In the genomic region with DNA sequence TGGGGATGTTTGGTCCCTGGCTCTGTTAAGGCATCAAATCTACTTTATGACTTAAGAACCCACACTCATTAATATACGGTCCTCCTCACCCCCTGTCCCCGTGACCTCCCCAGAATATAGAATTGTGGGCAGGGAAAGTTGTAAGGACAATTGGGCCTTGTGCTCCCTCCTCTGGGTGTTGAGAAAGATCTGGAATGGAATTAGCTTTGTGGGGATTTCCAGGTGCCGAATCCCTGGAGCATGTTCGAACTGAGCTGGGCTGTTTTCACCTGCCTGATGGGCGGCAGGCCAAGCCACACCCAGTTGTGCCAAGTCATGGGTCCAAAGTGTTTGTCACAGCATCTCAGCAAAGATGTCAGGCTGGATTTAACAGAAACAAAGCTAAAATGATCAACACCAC, we compare ENCODE assay signal across 12 cellular contexts.
DNase-seq lines count a peak whose midpoint lies in the region; ATAC-seq, FAIRE-seq and TF ChIP-seq lines count a peak whose summit lies in the region.
"Had no signal": no experiment of that assay in that cellular context is flagged by ENCODE, and none has a peak within 500 bp of the region (broad histone marks: within the 10 kb centered on the region; RNA-seq: fewer than 3 reads in every experiment).

No MANE protein-coding gene starts in this region.

- no peaks in the 10 kb centered on the region for H3K9me3 ChIP-seq in small intestine (ENCODE audit: control insufficient read depth, low read depth)
- H3K9me3 ChIP-seq: sigmoid colon had no signal

- peak; percentile 66 for TF ChIP-seq CTCF in foreskin keratinocyte (conservative IDR thresholded peaks at IDR 0.05)

- peaks cover 39% of the 10 kb centered on the region for H3K4me1 ChIP-seq in foreskin keratinocyte
- peaks cover 7 to 8% of the 10 kb centered on the region in 2 donors for H3K4me1 ChIP-seq in small intestine (ENCODE audit: control insufficient read depth in 2 of 2, insufficient read depth in 1 of 2, low read depth in 1 of 2, low read length in 1 of 2)

- ATAC-seq in foreskin keratinocyte: peak; percentile 62
- ATAC-seq in HG03469 (IDR thresholded peaks at IDR 0.05; ENCODE audit: unreplicated experiment): no peak
- ATAC-seq in HG03571 (IDR thresholded peaks at IDR 0.05; ENCODE audit: unreplicated experiment): no peak

- WGBS in small intestine, 3 donors: 14 to 70% (median 30%) methylated on average over 5 of the region's 5 CpGs

- no peak for FAIRE-seq in small intestine (lab: Jason Lieb, UNC)

- H3K27ac ChIP-seq in foreskin keratinocyte: peak overlapping the region; percentile 96
- peak overlapping the region; percentile 96 to 99 for H3K27ac ChIP-seq in small intestine (ENCODE audit: low read depth in 1 of 2, low read length in 1 of 2)
- H3K27ac ChIP-seq: sigmoid colon had no signal

- H3K36me3 ChIP-seq in small intestine (ENCODE audit: control insufficient read depth in 2 of 2, insufficient read depth in 2 of 2, low read length in 2 of 2): no peaks in the 10 kb centered on the region
- H3K36me3 ChIP-seq: sigmoid colon had no signal

- H3K27me3 ChIP-seq in foreskin keratinocyte (no peaks in the 10 kb centered on the region), small intestine (ENCODE audit: control insufficient read depth in 2 of 2, insufficient read depth in 2 of 2, low read length in 2 of 2) (no peaks in the 10 kb centered on the region)
- H3K27me3 ChIP-seq: sigmoid colon had no signal

- H3K4me3 ChIP-seq in small intestine (ENCODE audit: low read depth in 1 of 2, low read length in 2 of 2): no peak overlapping the region
- H3K4me3 ChIP-seq: sigmoid colon had no signal

- DNase-seq in H4 (ENCODE audit: low spot score) (peak; percentile 36), RPMI7951 (ENCODE audit: low read depth) (peak; percentile 79), foreskin keratinocyte (peak; percentile 92 to 94), small intestine (peak; percentile 94), NCI-H82 (lab: John Stamatoyannopoulos, UW) (no peak), activated gamma-delta T cell treated with Interleukin-2 at 50 U/mL for 16 hours (no peak)
- DNase-seq: activated CD8-positive, alpha-beta memory T cell treated with anti-CD3 and anti-CD28 coated beads, Interleukin-2, amount 50 U/mL, for 48 hours; C1 segment of cervical spinal cord; Right ventricle myocardium superior; sigmoid colon had no signal

Comparison
In these comparisons a context has a peak if more than half of its experiments do, and no peak if none do; other contexts are left out.
1. DNase-seq: peak in H4 (single experiment), RPMI7951 (single experiment), foreskin keratinocyte (2 of 2) and small intestine (single experiment); none in NCI-H82 (single experiment) and activated gamma-delta T cell treated with Interleukin-2 at 50 U/mL for 16 hours (single experiment).